8 cellular contexts compared by ENCODE assay signal in genomic region chr3:179347108-179347382, GRCh38. TPM values are rescaled to one million over a fixed set of nuclear protein-coding genes. Genes with fewer than 3 reads are reported as not detected.
A peak's percentile ranks its signal among the peaks of the same experiment; 100 is the strongest.
DNase-seq lines count a peak whose midpoint lies in the region; ATAC-seq and TF ChIP-seq lines count a peak whose summit lies in the region.

No MANE protein-coding gene starts in this region.

- no peaks in the 10 kb centered on the region for H3K9me3 ChIP-seq in skeletal muscle tissue (ENCODE audit: control insufficient read depth in 3 of 3, low read length in 3 of 3)

- H3K36me3 Mint-ChIP-seq in activated CD8-positive, alpha-beta T cell treated with anti-CD3 and anti-CD28 coated beads for 36 hours (ENCODE audit: low read depth) = peaks cover 12% of the 10 kb centered on the region

- CTCF ChIA-PET in activated CD8-positive, alpha-beta T cell treated with anti-CD3 and anti-CD28 coated beads for 36 hours (lab: Charles Lee) = interaction anchor here (1.3 to 2.3 kb wide), 2 partner anchors 20 to 23 kb away, joined by 7 read pairs; partner anchors contain the start of gene ZNF639

- POLR2A ChIA-PET in activated CD8-positive, alpha-beta T cell treated with anti-CD3 and anti-CD28 coated beads for 36 hours (lab: Charles Lee) = interaction anchor here (0.6 to 3.8 kb wide), 8 partner anchors 10 to 252 kb away, joined by 3 to 20 read pairs (median 4); partner anchors contain the start of gene ZNF639

- peak overlapping the region in 2 of 3 donors; percentile 51 to 88 for H3K9ac ChIP-seq in skeletal muscle tissue (ENCODE audit: low read depth in 1 of 3, low read length in 3 of 3)

- H3K27me3 ChIP-seq in H7 (ENCODE audit: control insufficient read depth, insufficient read depth, low read length) (no peaks in the 10 kb centered on the region), skeletal muscle tissue (ENCODE audit: control insufficient read depth in 3 of 3, insufficient read depth in 3 of 3, low read length in 3 of 3) (no peaks in the 10 kb centered on the region)

- H3K27me3 Mint-ChIP-seq in activated CD8-positive, alpha-beta T cell treated with anti-CD3 and anti-CD28 coated beads for 36 hours = no peaks in the 10 kb centered on the region

- peaks cover 0 to 11% (median 6%) of the 10 kb centered on the region in 3 donors for H3K4me1 ChIP-seq in skeletal muscle tissue (ENCODE audit: control insufficient read depth in 3 of 3, insufficient read depth in 3 of 3, low read length in 3 of 3)

- H3K9me3 Mint-ChIP-seq in activated CD8-positive, alpha-beta T cell treated with anti-CD3 and anti-CD28 coated beads for 36 hours = no peaks in the 10 kb centered on the region

- peak overlapping the region; percentile 92 for H3K27ac Mint-ChIP-seq in activated CD8-positive, alpha-beta T cell treated with anti-CD3 and anti-CD28 coated beads for 36 hours

- ATAC-seq in activated CD8-positive, alpha-beta T cell treated with anti-CD3 and anti-CD28 coated beads for 36 hours = no peak
- ATAC-seq in left ventricle myocardium superior (peak; percentile 1), HG03095 (IDR thresholded peaks at IDR 0.05; ENCODE audit: unreplicated experiment) (no peak)

- DNase-seq in H7 = peak; percentile 17
- DNase-seq in activated CD8-positive, alpha-beta T cell treated with anti-CD3 and anti-CD28 coated beads for 36 hours = no peak
- DNase-seq in left ventricle myocardium superior = no peak
- DNase-seq in NCI-H2227 (lab: John Stamatoyannopoulos, UW; ENCODE audit: unreplicated experiment) = no peak
- DNase-seq in HK-2 (ENCODE audit: unreplicated experiment) = no peak
- no peak for DNase-seq in retina

- peaks cover 11% of the 10 kb centered on the region for H3K4me1 Mint-ChIP-seq in activated CD8-positive, alpha-beta T cell treated with anti-CD3 and anti-CD28 coated beads for 36 hours (ENCODE audit: low read depth)

- H3K36me3 ChIP-seq in H7 (replicated peaks; ENCODE audit: control insufficient read depth, insufficient read depth, low read length) (peaks cover 1% of the 10 kb centered on the region; the same call in 1 of the 2 replicates), skeletal muscle tissue (ENCODE audit: control insufficient read depth in 3 of 3, insufficient read depth in 3 of 3, low read length in 3 of 3) (peaks cover 2 to 21% (median 8%) of the 10 kb centered on the region in 3 donors)

- H3K4me3 ChIP-seq in H7 (ENCODE audit: insufficient read depth, low read depth, low read length) = peak overlapping the region; percentile 84; the same call in 1 of the 2 replicates
- peak overlapping the region; percentile 92 to 98 (median 96) for H3K4me3 ChIP-seq in skeletal muscle tissue (ENCODE audit: low read length in 3 of 3)

- TF ChIP-seq CTCF in activated CD8-positive, alpha-beta T cell treated with anti-CD3 and anti-CD28 coated beads for 36 hours (IDR thresholded peaks at IDR 0.05) = no peak

- intact Hi-C loops in activated CD8-positive, alpha-beta T cell treated with anti-CD3 and anti-CD28 coated beads for 36 hours (cut with micrococcal nuclease) = loop anchor here (5.0 kb wide), 1 partner anchor 215 kb away; the partner anchor contains the start of gene ACTL6A
- intact Hi-C loops in left ventricle myocardium superior (cut with micrococcal nuclease) = no loop called here

- H3K27ac ChIP-seq in skeletal muscle tissue (ENCODE audit: low read depth, low read length) = no peak overlapping the region

- H3K4me3 Mint-ChIP-seq in activated CD8-positive, alpha-beta T cell treated with anti-CD3 and anti-CD28 coated beads for 36 hours = peak overlapping the region; percentile 98

RNA-seq across cellular contexts. Expression of gene MFN1, which starts 0.5 kb away (rescaled TPM):
- 21.7 and 24.5 TPM in 2 replicates for total RNA-seq in H7 (2014; rRNA removed; shearing (Covaris generic))
- 10 to 100 TPM; 31.9 to 34.8 TPM for total RNA-seq in activated CD8-positive, alpha-beta T cell treated with anti-CD3 and anti-CD28 coated beads for 36 hours
- total RNA-seq in left ventricle myocardium superior (65.1 TPM), skeletal muscle tissue (51.1 TPM)

RNA-seq across cellular contexts. Expression of gene ZNF639, which starts 24.2 kb away (rescaled TPM):
- total RNA-seq in H7 (2014; rRNA removed; shearing (Covaris generic)) = 57.6 and 70.6 TPM in 2 replicates
- 10 to 100 TPM; 35.1 to 35.4 TPM for total RNA-seq in activated CD8-positive, alpha-beta T cell treated with anti-CD3 and anti-CD28 coated beads for 36 hours
- total RNA-seq in left ventricle myocardium superior = 34.4 TPM
- total RNA-seq in skeletal muscle tissue = 44.9 TPM
